ENCODE assay signal across 8 cellular contexts in genomic region chr10:12710594-12711343, GRCh38.
DNase-seq lines count a peak whose midpoint lies in the region; ATAC-seq, FAIRE-seq and TF ChIP-seq lines count a peak whose summit lies in the region.

No MANE protein-coding gene starts in this region.

- H3K79me2 ChIP-seq in smooth muscle cell (ENCODE audit: low read depth) = no peaks in the 10 kb centered on the region

- peak overlapping the region; percentile 35 for H3K4me2 ChIP-seq in smooth muscle cell

- peak overlapping the region; percentile 43 for H2AFZ ChIP-seq in smooth muscle cell (ENCODE audit: low read depth)

- peak; percentile 37 for FAIRE-seq in TTC549 (lab: Jason Lieb, UNC)

- WGBS in smooth muscle cell (ENCODE audit: low lambda C conversion rate) = 41% methylated on average over 9 of the region's 9 CpGs

- DNase-seq in DMS114 treated with DMSO at 0.1 percent for 48 hours (lab: John Stamatoyannopoulos, UW; ENCODE audit: unreplicated experiment) (peak; percentile 82), HAP-1 (ENCODE audit: low spot score in 2 of 2) (peak; percentile 76 to 83), NCI-H2029 treated with DMSO at 0.1 percent for 48 hours (lab: John Stamatoyannopoulos, UW) (peak; percentile 29), astrocyte of the spinal cord (ENCODE audit: low read depth, low spot score) (peak; percentile 91), iPS DF 19.7 (ENCODE audit: low read depth, low spot score) (peak; percentile 25), smooth muscle cell (lab: John Stamatoyannopoulos, UW; ENCODE audit: unreplicated experiment) (peak; percentile 44)

- peak overlapping the region; percentile 39 for H3K9ac ChIP-seq in smooth muscle cell (ENCODE audit: low read depth)

- no peaks in the 10 kb centered on the region for H3K36me3 ChIP-seq in HAP-1 (replicated peaks)
- no peaks in the 10 kb centered on the region for H3K36me3 ChIP-seq in smooth muscle cell (ENCODE audit: low read depth)

- H3K4me3 ChIP-seq in HAP-1 = no peak overlapping the region
- no peak overlapping the region for H3K4me3 ChIP-seq in astrocyte of the spinal cord (ENCODE audit: low read depth, low read length)
- no peak overlapping the region for H3K4me3 ChIP-seq in smooth muscle cell

- H3K9me3 ChIP-seq in HAP-1 = no peaks in the 10 kb centered on the region
- H3K9me3 ChIP-seq in smooth muscle cell (replicated peaks; ENCODE audit: low read depth) = no peaks in the 10 kb centered on the region

- H3K4me1 ChIP-seq in HAP-1 (no peaks in the 10 kb centered on the region), smooth muscle cell (ENCODE audit: low read depth) (peaks cover 29% of the 10 kb centered on the region)

- peaks cover 18% of the 10 kb centered on the region for H3F3A ChIP-seq in smooth muscle cell (ENCODE audit: low read depth)

- no peak for ATAC-seq in HG03095 (IDR thresholded peaks at IDR 0.05; ENCODE audit: unreplicated experiment)

- TF ChIP-seq CTCF in astrocyte of the spinal cord (IDR thresholded peaks at IDR 0.05; ENCODE audit: low read depth, low read length) (peak; percentile 98), smooth muscle cell (IDR thresholded peaks at IDR 0.05; ENCODE audit: borderline replicate concordance, insufficient read depth, poor library complexity, severe bottlenecking) (peak; percentile 94)

- in situ Hi-C loops in HAP-1 (cut with MboI; ENCODE audit: low sequenced_read_pairs) (loop anchor here (5.0 to 25.0 kb wide), 2 partner anchors 352 to 448 kb away; no protein-coding TSS in a partner anchor), astrocyte of the spinal cord (cut with HindIII; ENCODE audit: low sequenced_read_pairs) (no loop called here)

- H3K27ac ChIP-seq in smooth muscle cell (ENCODE audit: low read depth) = peak overlapping the region; percentile 80

- H3K27me3 ChIP-seq in HAP-1 (ENCODE audit: low read depth) (no peaks in the 10 kb centered on the region), smooth muscle cell (ENCODE audit: low read depth) (no peaks in the 10 kb centered on the region)

- no peaks in the 10 kb centered on the region for H4K20me1 ChIP-seq in smooth muscle cell (ENCODE audit: low read depth)

Comparison
In these comparisons a context has a peak if more than half of its experiments do, and no peak if none do; other contexts are left out.
1. DNase-seq: peak in every context shown above with its lines; median percentile 91 in astrocyte of the spinal cord; 82 in DMS114 treated with DMSO at 0.1 percent for 48 hours; 80 in HAP-1; 44 in smooth muscle cell; 29 in NCI-H2029 treated with DMSO at 0.1 percent for 48 hours; 25 in iPS DF 19.7.